Comparison of ENCODE assay signal across 1 cellular context in genomic region chr2:196089448-196089847, GRCh38. TPM values are rescaled to one million over a fixed set of nuclear protein-coding genes. Genes with fewer than 3 reads are reported as not detected.
"Had no signal": no experiment of that assay in that cellular context is flagged by ENCODE, and none has a peak within 500 bp of the region (broad histone marks: within the 10 kb centered on the region; RNA-seq: fewer than 3 reads in every experiment).

No MANE protein-coding gene starts in this region.

RNA-seq across cellular contexts. Expression of gene DNAH7, which starts 20.8 kb away (rescaled TPM):
- total RNA-seq: naive thymus-derived CD8-positive, alpha-beta T cell had no signal
- polyA plus RNA-seq: naive thymus-derived CD8-positive, alpha-beta T cell had no signal
